In genomic region chr14:82410064-82410463, GRCh38 we compare ENCODE assay signal across 23 cellular contexts.
"Had no signal": no experiment of that assay in that cellular context is flagged by ENCODE, and none has a peak within 500 bp of the region (broad histone marks: within the 10 kb centered on the region; RNA-seq: fewer than 3 reads in every experiment).

No MANE protein-coding gene starts in this region.

- DNase-seq: colonic mucosa; cortex of kidney; dermis blood vessel endothelial cell; dorsolateral prefrontal cortex; effector CD4-positive, alpha-beta T cell; effector CD8-positive, alpha-beta T cell; effector memory CD4-positive, alpha-beta T cell; effector memory CD8-positive, alpha-beta T cell; endodermal cell; erythroblast; esophagus squamous epithelium; foreskin fibroblast; foreskin keratinocyte; foreskin melanocyte; gastrocnemius medialis; glutamatergic neuron; head of caudate nucleus; heart left ventricle; heart right ventricle had no signal

- H3K36me3 ChIP-seq: colonic mucosa, esophagus muscularis mucosa, esophagus squamous epithelium, gastrocnemius medialis, gastroesophageal sphincter, heart left ventricle, heart right ventricle had no signal

- H3K27ac ChIP-seq: colonic mucosa, coronary artery, dorsolateral prefrontal cortex, epithelial cell of prostate, esophagus muscularis mucosa, esophagus squamous epithelium, foreskin keratinocyte, gastrocnemius medialis, gastroesophageal sphincter, heart left ventricle, heart right ventricle had no signal

- H3K9me3 ChIP-seq: colonic mucosa, esophagus muscularis mucosa, esophagus squamous epithelium, gastrocnemius medialis, gastroesophageal sphincter had no signal

- H3K27me3 ChIP-seq: colonic mucosa, dorsolateral prefrontal cortex, esophagus muscularis mucosa, esophagus squamous epithelium, foreskin keratinocyte, gastrocnemius medialis, gastroesophageal sphincter, heart left ventricle, heart right ventricle had no signal

- H3K4me1 ChIP-seq: colonic mucosa, esophagus muscularis mucosa, esophagus squamous epithelium, foreskin keratinocyte, gastrocnemius medialis, gastroesophageal sphincter, heart left ventricle, heart right ventricle had no signal

- H3K4me3 ChIP-seq: colonic mucosa, coronary artery, dorsolateral prefrontal cortex, esophagus muscularis mucosa, esophagus squamous epithelium, gastrocnemius medialis, gastroesophageal sphincter, heart left ventricle, heart right ventricle had no signal
